In genomic region chr17:53607475-53607874, GRCh38 we compare ENCODE assay signal across 19 cellular contexts.
"Had no signal": no experiment of that assay in that cellular context is flagged by ENCODE, and none has a peak within 500 bp of the region (broad histone marks: within the 10 kb centered on the region; RNA-seq: fewer than 3 reads in every experiment).

No MANE protein-coding gene starts in this region.

- H3K9me3 ChIP-seq: prostate gland, tibial artery, uterus had no signal

- H3K36me3 Mint-ChIP-seq: activated naive CD4-positive, alpha-beta T cell treated with anti-CD3 and anti-CD28 coated beads, Interleukin-2, amount 10 ng/mL, durations not matched to agents 7 days and 5 days had no signal

- ATAC-seq: left lobe of liver, right cardiac atrium had no signal

- H3K4me1 Mint-ChIP-seq: activated naive CD4-positive, alpha-beta T cell treated with anti-CD3 and anti-CD28 coated beads, Interleukin-2, amount 10 ng/mL, durations not matched to agents 7 days and 5 days; central memory CD8-positive, alpha-beta T cell had no signal

- H3K4me3 ChIP-seq: coronary artery, lung, prostate gland, tibial artery, uterus had no signal

- H3K36me3 ChIP-seq: prostate gland, tibial artery, uterus had no signal

- H3K27ac Mint-ChIP-seq: activated naive CD4-positive, alpha-beta T cell treated with anti-CD3 and anti-CD28 coated beads, Interleukin-2, amount 10 ng/mL, durations not matched to agents 7 days and 5 days had no signal

- H3K27ac ChIP-seq: coronary artery, prostate gland, tibial artery, uterus had no signal

- H3K27me3 Mint-ChIP-seq: activated naive CD4-positive, alpha-beta T cell treated with anti-CD3 and anti-CD28 coated beads, Interleukin-2, amount 10 ng/mL, durations not matched to agents 7 days and 5 days; central memory CD8-positive, alpha-beta T cell had no signal

- H3K4me3 Mint-ChIP-seq: activated naive CD4-positive, alpha-beta T cell treated with anti-CD3 and anti-CD28 coated beads, Interleukin-2, amount 10 ng/mL, durations not matched to agents 7 days and 5 days; central memory CD8-positive, alpha-beta T cell had no signal

- H3K27me3 ChIP-seq: tibial artery, uterus had no signal

- DNase-seq: activated CD4-positive, alpha-beta T cell treated with anti-CD3 and anti-CD28 coated beads, Interleukin-2, amount 50 U/mL, for 1 hour; activated CD8-positive, alpha-beta memory T cell treated with anti-CD3 and anti-CD28 coated beads, Interleukin-2, amount 50 U/mL, for 48 hours; activated effector memory CD4-positive, alpha-beta T cell treated with Interleukin-2 at 50 U/mL for 16 hours; activated naive CD4-positive, alpha-beta T cell treated with anti-CD3 and anti-CD28 coated beads, Interleukin-2, amount 10 ng/mL, durations not matched to agents 7 days and 5 days; activated T-cell treated with anti-CD3 and anti-CD28 coated beads, Interleukin-2, amount 50 U/mL, for 48 hours; aorta; head of caudate nucleus; right cardiac atrium; stimulated activated CD4-positive, alpha-beta T cell treated with anti-CD3 and anti-CD28 coated beads, Interleukin-2, amount 100 ng/mL, for 24 hours; stimulated activated naive CD4-positive, alpha-beta T cell treated with Interleukin-2 at 50 U/mL for 16 hours; T-helper 1 cell; T1000; tibial artery; uterus had no signal

- H3K4me1 ChIP-seq: prostate gland, tibial artery, uterus had no signal
